In genomic region chr19:10431254-10431942, GRCh38 we compare ENCODE assay signal across 9 cellular contexts. TPM values are rescaled to one million over a fixed set of nuclear protein-coding genes. Genes with fewer than 3 reads are reported as not detected.
DNase-seq lines count a peak whose midpoint lies in the region; ATAC-seq and TF ChIP-seq lines count a peak whose summit lies in the region.
"Had no signal": no experiment of that assay in that cellular context is flagged by ENCODE, and none has a peak within 500 bp of the region (broad histone marks: within the 10 kb centered on the region; RNA-seq: fewer than 3 reads in every experiment).

No MANE protein-coding gene starts in this region.

- no peak overlapping the region for H4K91ac ChIP-seq in H9 (ENCODE audit: insufficient read length, low read depth, low read length)

- H3K4me3 Mint-ChIP-seq in H9, result peak overlapping the region; percentile 59 to 77
- H3K4me3 Mint-ChIP-seq in immature natural killer cell, result peak overlapping the region; percentile 91 to 97 (median 92)
- peak overlapping the region; percentile 85 to 93 for H3K4me3 Mint-ChIP-seq in stimulated activated naive B cell treated with anti-CD40 and anti-IgM and Interleukin-4, amounts not matched to agents 10 μg/mL and 1 μg/mL and 100 μg/mL, for 72 hours

- peaks cover 26% of the 10 kb centered on the region for H3K27me3 ChIP-seq in H9 (ENCODE audit: insufficient read depth, low read length)

- no peak overlapping the region for H3K27ac ChIP-seq in H9 (ENCODE audit: insufficient read length, low read depth, low read length)
- H3K27ac ChIP-seq: epithelial cell of prostate had no signal

- H3K4ac ChIP-seq in H9 (ENCODE audit: low read depth, low read length), result no peak overlapping the region

- H3K4me2 ChIP-seq in H9 (ENCODE audit: insufficient read depth, insufficient read length, low read length), result peak overlapping the region; percentile 23

- peaks cover 2% of the 10 kb centered on the region for H4K20me1 ChIP-seq in H9 (ENCODE audit: control insufficient read depth, insufficient read depth, insufficient read length)

- H3K27me3 Mint-ChIP-seq in H9 (ENCODE audit: low read depth) (peaks cover 77% of the 10 kb centered on the region), immature natural killer cell (ENCODE audit: low read depth in 3 of 3) (peaks cover 28 to 40% (median 38%) of the 10 kb centered on the region in 3 donors)
- H3K27me3 Mint-ChIP-seq in stimulated activated naive B cell treated with anti-CD40 and anti-IgM and Interleukin-4, amounts not matched to agents 10 μg/mL and 1 μg/mL and 100 μg/mL, for 72 hours, result peaks cover 0 to 13% of the 10 kb centered on the region in 2 donors

- H3K36me3 Mint-ChIP-seq in H9 (ENCODE audit: insufficient read depth in 1 of 3, low read depth in 3 of 3) (peaks cover 0 to 4% (median 0%) of the 10 kb centered on the region in 3 experiments; a peak in 2 of 7 replicates), immature natural killer cell (peaks cover 0 to 4% (median 3%) of the 10 kb centered on the region in 3 donors)
- peaks cover 0 to 34% of the 10 kb centered on the region in 2 donors for H3K36me3 Mint-ChIP-seq in stimulated activated naive B cell treated with anti-CD40 and anti-IgM and Interleukin-4, amounts not matched to agents 10 μg/mL and 1 μg/mL and 100 μg/mL, for 72 hours

- no peak overlapping the region for H2BK120ac ChIP-seq in H9 (ENCODE audit: low read depth, low read length, poor library complexity, severe bottlenecking)

- no peak overlapping the region for H2AK5ac ChIP-seq in H9 (ENCODE audit: insufficient read length, low read length)

- H3K9me3 Mint-ChIP-seq in H9 (peaks cover 4 to 9% of the 10 kb centered on the region in 2 experiments; a peak in 3 of 5 replicates), immature natural killer cell (peaks cover 0 to 6% (median 2%) of the 10 kb centered on the region in 6 donors)
- peaks cover 0 to 4% of the 10 kb centered on the region in 2 donors for H3K9me3 Mint-ChIP-seq in stimulated activated naive B cell treated with anti-CD40 and anti-IgM and Interleukin-4, amounts not matched to agents 10 μg/mL and 1 μg/mL and 100 μg/mL, for 72 hours

- H3K4me1 Mint-ChIP-seq in H9 (peaks cover 15 to 21% of the 10 kb centered on the region in 2 experiments; a peak in 3 of 4 replicates), immature natural killer cell (peaks cover 67 to 76% of the 10 kb centered on the region in 2 donors)
- H3K4me1 Mint-ChIP-seq in stimulated activated naive B cell treated with anti-CD40 and anti-IgM and Interleukin-4, amounts not matched to agents 10 μg/mL and 1 μg/mL and 100 μg/mL, for 72 hours, result peaks cover 55 to 87% of the 10 kb centered on the region in 2 donors

- no peak overlapping the region for H3K18ac ChIP-seq in H9 (ENCODE audit: insufficient read length, low read depth, low read length)

- no peak overlapping the region for H2AFZ ChIP-seq in H9 (ENCODE audit: low read length)

- in situ Hi-C loops in ACHN (cut with HindIII; ENCODE audit: low pct_ligation_motif_present, low pct_unique_long_range_greater_than_20kb, low sequenced_read_pairs), result no loop called here

- WGBS in H9 (ENCODE audit: extremely low coverage, insufficient read length, low lambda C conversion rate), result no CpG with 5 or more reads among the region's 25 CpGs

- no peak overlapping the region for H3K14ac ChIP-seq in H9 (ENCODE audit: insufficient read depth, low read length)

- no peak overlapping the region for H2BK15ac ChIP-seq in H9 (ENCODE audit: low read depth, low read length)

- H3K9me3 ChIP-seq in H9 (ENCODE audit: control insufficient read depth, low read depth, low read length), result no peaks in the 10 kb centered on the region

- no peak overlapping the region for H2BK12ac ChIP-seq in H9 (ENCODE audit: insufficient read length, low read depth, low read length)

- H2BK20ac ChIP-seq in H9 (ENCODE audit: low read depth, low read length, poor library complexity, severe bottlenecking), result no peak overlapping the region

- no peak overlapping the region for H3K23ac ChIP-seq in H9 (ENCODE audit: insufficient read length, low read depth, low read length)

- H3K23me2 ChIP-seq in H9 (ENCODE audit: insufficient read length, low read depth, low read length, poor library complexity, severe bottlenecking), result no peaks in the 10 kb centered on the region

- 0 out of 3 replicates have a peak, but pooled peaks have one; percentile 14 for TF ChIP-seq CTCF in H9 (conservative IDR thresholded peaks at IDR 0.05)

- H4K5ac ChIP-seq in H9 (ENCODE audit: insufficient read length, low read depth, low read length), result no peak overlapping the region

- no peaks in the 10 kb centered on the region for H3K79me2 ChIP-seq in H9 (ENCODE audit: insufficient read depth, low read length)

- peak; percentile 26 to 40 for ATAC-seq in stimulated activated naive B cell treated with anti-CD40 and anti-IgM and Interleukin-4, amounts not matched to agents 10 μg/mL and 1 μg/mL and 100 μg/mL, for 72 hours (replicated peaks)

- no peak overlapping the region for H2BK5ac ChIP-seq in H9 (ENCODE audit: insufficient read length, low read length)

- H3K27ac Mint-ChIP-seq in H9 (no peak overlapping the region), immature natural killer cell (peak overlapping the region; percentile 89 to 100 (median 99))
- peak overlapping the region; percentile 95 for H3K27ac Mint-ChIP-seq in stimulated activated naive B cell treated with anti-CD40 and anti-IgM and Interleukin-4, amounts not matched to agents 10 μg/mL and 1 μg/mL and 100 μg/mL, for 72 hours

- no peak overlapping the region for H3K56ac ChIP-seq in H9 (ENCODE audit: insufficient read length, low read depth, low read length)

- DNase-seq in ACHN, result peak; percentile 16
- no peak for DNase-seq in H9
- peak; percentile 28 for DNase-seq in activated gamma-delta T cell (lab: John Stamatoyannopoulos, UW)
- peak; percentile 85 to 88 (median 86) for DNase-seq in immature natural killer cell
- peak; percentile 68 for DNase-seq in stimulated activated naive B cell treated with anti-CD40 and anti-IgM and Interleukin-4, amounts not matched to agents 10 μg/mL and 1 μg/mL and 100 μg/mL, for 72 hours
- no peak for DNase-seq in SKM-1 (lab: John Stamatoyannopoulos, UW; ENCODE audit: unreplicated experiment)
- no peak for DNase-seq in NCI-H2227 treated with DMSO at 0.1 percent for 48 hours (lab: John Stamatoyannopoulos, UW)
- no peak for DNase-seq in NCI-H187 treated with DMSO at 0.1 percent for 48 hours (lab: John Stamatoyannopoulos, UW)

- H3T11ph ChIP-seq in H9 (ENCODE audit: low read length), result no peak overlapping the region

- no peaks in the 10 kb centered on the region for H3K4me1 ChIP-seq in H9 (ENCODE audit: insufficient read depth, low read length)

- H3K9ac ChIP-seq in H9 (ENCODE audit: extremely low read depth, insufficient read length, low read length), result no peak overlapping the region

- H4K8ac ChIP-seq in H9 (replicated peaks; ENCODE audit: insufficient read length, low read depth, low read length), result no peak overlapping the region

- H3K79me1 ChIP-seq in H9 (ENCODE audit: insufficient read depth, low read depth, low read length, poor library complexity, severe bottlenecking), result no peaks in the 10 kb centered on the region

RNA-seq across cellular contexts. Expression of gene PDE4A, which starts 11.1 kb away (rescaled TPM):
- 8.5 and 8.9 TPM in 2 replicates for total RNA-seq in H9 (2021)
- 10 to 100 TPM; 10.4 to 22.6 (median 11.1) TPM for polyA plus RNA-seq in immature natural killer cell

RNA-seq across cellular contexts. Expression of gene CDC37, which starts 28.1 kb away (rescaled TPM):
- total RNA-seq in H9 (2021), result 155 and 164 TPM in 2 replicates
- polyA plus RNA-seq in immature natural killer cell, result 100 to 1,000 TPM in 1 of 3 donors, 10 to 100 TPM in 2; 46.5 to 100 (median 62.7) TPM

RNA-seq across cellular contexts. Expression of gene TYK2, which starts 51.0 kb away (rescaled TPM):
- 50.1 and 61.4 TPM in 2 replicates for total RNA-seq in H9 (2021)
- polyA plus RNA-seq in immature natural killer cell, result 100 to 1,000 TPM in 1 of 3 donors, 10 to 100 TPM in 2; 33.6 to 105 (median 40.6) TPM

Comparison
In these comparisons a context has a peak if more than half of its experiments do, and no peak if none do; other contexts are left out.
1. DNase-seq: peak in ACHN (single experiment), activated gamma-delta T cell (single experiment), immature natural killer cell (3 of 3) and stimulated activated naive B cell treated with anti-CD40 and anti-IgM and Interleukin-4, amounts not matched to agents 10 μg/mL and 1 μg/mL and 100 μg/mL, for 72 hours (single experiment); none in H9 (single experiment), SKM-1 (single experiment), NCI-H2227 treated with DMSO at 0.1 percent for 48 hours (single experiment) and NCI-H187 treated with DMSO at 0.1 percent for 48 hours (single experiment).
2. H3K27ac Mint-ChIP-seq: peak in immature natural killer cell (6 of 6) and stimulated activated naive B cell treated with anti-CD40 and anti-IgM and Interleukin-4, amounts not matched to agents 10 μg/mL and 1 μg/mL and 100 μg/mL, for 72 hours (single experiment); none in H9 (0 of 3).
3. Peak in every context shown above with its lines, with median percentiles within 50 percentile points of each other: H3K4me3 Mint-ChIP-seq.